Comparison of ENCODE assay signal across 1 cellular context in genomic region chr5:50301756-50302155, GRCh38.
TF ChIP-seq lines count a peak whose summit lies in the region.

No MANE protein-coding gene starts in this region.

TF ChIP-seq in SK-N-SH, 30 proteins besides CTCF, POLR2A, EP300 and RAD21 (continued from another document):
- no peak for TF ChIP-seq PBX3 (IDR thresholded peaks at IDR 0.05)
- no peak for TF ChIP-seq TAF1 (IDR thresholded peaks at IDR 0.05; ENCODE audit: borderline replicate concordance, low read depth, low read length)
- TF ChIP-seq ZBTB33 (IDR thresholded peaks at IDR 0.05; ENCODE audit: borderline replicate concordance, low read depth), result no peak
- no peak for TF ChIP-seq USF1 (IDR thresholded peaks at IDR 0.05; ENCODE audit: borderline replicate concordance, low read depth)
- no peak for TF ChIP-seq RXRA (IDR thresholded peaks at IDR 0.05; ENCODE audit: borderline replicate concordance, low read depth)
- no peak for TF ChIP-seq FOXJ3 (CRISPR knock-in tag; IDR thresholded peaks at IDR 0.05)
- no peak for TF ChIP-seq GATA2 (CRISPR knock-in tag; IDR thresholded peaks at IDR 0.05)
- TF ChIP-seq FOXM1 (IDR thresholded peaks at IDR 0.05; ENCODE audit: low read depth), result no peak
- no peak for TF ChIP-seq YY1 (IDR thresholded peaks at IDR 0.05; ENCODE audit: low read depth)
- no peak for TF ChIP-seq FOSL2 (IDR thresholded peaks at IDR 0.05; ENCODE audit: borderline replicate concordance, low read depth)
- no peak for TF ChIP-seq JUND (IDR thresholded peaks at IDR 0.05)
- TF ChIP-seq CHD2 (IDR thresholded peaks at IDR 0.05; ENCODE audit: low read length, partially characterized antibody), result no peak
